Comparison of ENCODE assay signal across 1 cellular context in genomic region chr17:79870540-79870939, GRCh38.
TF ChIP-seq lines count a peak whose summit lies in the region.

No MANE protein-coding gene starts in this region.

TF ChIP-seq in SK-N-SH, 30 proteins besides CTCF, POLR2A, EP300 and RAD21 (continued from another document):
- no peak for TF ChIP-seq ZBTB33 (IDR thresholded peaks at IDR 0.05; ENCODE audit: borderline replicate concordance, low read depth)
